In the genomic region with DNA sequence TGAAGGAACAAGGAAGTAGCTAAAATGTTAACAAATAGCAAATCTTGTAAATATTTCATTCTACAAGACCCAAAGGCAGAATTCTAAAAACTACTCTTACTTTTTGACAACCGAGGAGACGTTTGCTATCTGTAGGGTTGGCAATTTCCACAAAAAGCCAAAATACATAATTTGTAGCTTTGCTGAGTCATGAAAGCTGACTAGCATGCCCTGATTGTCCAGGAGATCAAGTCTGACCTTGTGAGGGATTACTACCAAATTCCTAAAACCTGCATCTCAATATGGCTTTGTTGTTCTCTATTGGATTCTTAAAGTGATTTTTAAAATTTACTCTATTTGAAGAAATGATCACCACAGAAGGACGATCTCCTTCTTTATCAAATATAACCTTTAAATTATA, we compare ENCODE assay signal across 11 cellular contexts. TPM values are rescaled to one million over a fixed set of nuclear protein-coding genes. Genes with fewer than 3 reads are reported as not detected.
DNase-seq lines count a peak whose midpoint lies in the region; ATAC-seq, FAIRE-seq and TF ChIP-seq lines count a peak whose summit lies in the region.
"Had no signal": no experiment of that assay in that cellular context is flagged by ENCODE, and none has a peak within 500 bp of the region (broad histone marks: within the 10 kb centered on the region; RNA-seq: fewer than 3 reads in every experiment).

No MANE protein-coding gene starts in this region.

- H3K27ac ChIP-seq in CD8-positive, alpha-beta memory T cell (ENCODE audit: low read depth, low read length): no peak overlapping the region
- H3K27ac ChIP-seq in HUES64 (ENCODE audit: low read depth, low read length): peak overlapping the region; percentile 49
- no peak overlapping the region for H3K27ac ChIP-seq in K562 (ENCODE audit: extremely low read depth, low read depth, low read length)
- H3K27ac ChIP-seq: testis had no signal

- TF ChIP-seq EP300 in K562 (IDR thresholded peaks at IDR 0.05; ENCODE audit: low read length): no peak

- WGBS in HUES64: 90% methylated on average over 3 of the region's 3 CpGs
- 53% methylated on average over 3 of the region's 3 CpGs for WGBS in K562 (ENCODE audit: insufficient coverage, low coverage, missing lambda C conversion rate)

- peak; percentile 59 for FAIRE-seq in K562 (lab: Jason Lieb, UNC)

- in situ Hi-C loops in K562 (cut with MboI) (no loop called here), GM13977 (cut with MboI; ENCODE audit: low pct_unique_long_range_greater_than_20kb, low sequenced_read_pairs, unreplicated experiment) (no loop called here)

- H3K4me3 ChIP-seq in CD8-positive, alpha-beta memory T cell (ENCODE audit: low read length): no peak overlapping the region
- no peak overlapping the region for H3K4me3 ChIP-seq in HUES64 (ENCODE audit: low read length)
- no peak overlapping the region for H3K4me3 ChIP-seq in K562
- H3K4me3 ChIP-seq: testis had no signal

- TF ChIP-seq POLR2A in K562 (conservative IDR thresholded peaks at IDR 0.05): no peak

- no peaks in the 10 kb centered on the region for H4K20me1 ChIP-seq in K562 (replicated peaks; ENCODE audit: control insufficient read depth, insufficient read depth, low read length)

- no TSS peak for BruUV-seq in K562 (replicated peaks; lab: Mats Ljungman, UMichigan)

- POLR2A ChIA-PET in CD8-positive, alpha-beta memory T cell (lab: Charles Lee): interaction anchor here (0.6 to 2.4 kb wide), 2 partner anchors 11 to 14 kb away, joined by 6 to 12 read pairs; a partner anchor contains a TSS
- POLR2A ChIA-PET in K562 (lab: Yijun Ruan, JAX): interaction anchor here (0.6 to 3.5 kb wide), 4 partner anchors 11 to 36 kb away, joined by 3 to 14 read pairs (median 4); a partner anchor contains a TSS

- no peaks in the 10 kb centered on the region for H3K27me3 ChIP-seq in CD8-positive, alpha-beta memory T cell (ENCODE audit: insufficient read depth, low read length, poor library complexity, severe bottlenecking)
- H3K27me3 ChIP-seq in HUES64 (ENCODE audit: insufficient read depth, low read length) (no peaks in the 10 kb centered on the region), K562 (ENCODE audit: control insufficient read depth in 2 of 2, insufficient read depth in 2 of 2, low read length in 2 of 2) (no peaks in the 10 kb centered on the region)
- H3K27me3 ChIP-seq: testis had no signal

- peaks cover 12% of the 10 kb centered on the region; the same call in 2 of the 3 replicates for H3K79me2 ChIP-seq in K562 (ENCODE audit: control insufficient read depth, insufficient read depth, low read length)

- H3K36me3 ChIP-seq in CD8-positive, alpha-beta memory T cell (ENCODE audit: insufficient read depth, low read length): peaks cover 78% of the 10 kb centered on the region
- H3K36me3 ChIP-seq in HUES64 (ENCODE audit: insufficient read depth, low read length) (peaks cover 98% of the 10 kb centered on the region), K562 (ENCODE audit: control insufficient read depth, insufficient read depth, low read length) (peaks cover 90% of the 10 kb centered on the region)

- no peak for TF ChIP-seq RAD21 in K562 (CRISPR knock-in tag; conservative IDR thresholded peaks at IDR 0.05 in 1 of 2, IDR thresholded peaks at IDR 0.05 in 1 of 2)

- no peaks in the 10 kb centered on the region for H3K9me1 ChIP-seq in K562 (ENCODE audit: control insufficient read depth, insufficient read depth, low read length)

- H3K4me2 ChIP-seq in K562 (ENCODE audit: insufficient read depth, low read length): no peak overlapping the region

- no peak for ATAC-seq in K562

- no peaks in the 10 kb centered on the region for H3K9me3 Mint-ChIP-seq in CD8-positive, alpha-beta memory T cell
- H3K9me3 Mint-ChIP-seq in nephron progenitor cell: no peaks in the 10 kb centered on the region
- H3K9me3 Mint-ChIP-seq in mesothelial cell of epicardium: no peaks in the 10 kb centered on the region

- intact Hi-C loops in K562 (cut with micrococcal nuclease): no loop called here

- CTCF ChIA-PET in CD8-positive, alpha-beta memory T cell (lab: Charles Lee): interaction anchor here (0.7 to 2.1 kb wide), 6 partner anchors 11 to 1202 kb away, joined by 3 to 8 read pairs (median 4); a partner anchor contains a TSS
- CTCF ChIA-PET in K562 (lab: Yijun Ruan, JAX; ENCODE audit: low intra/inter-chr PET ratio): interaction anchor here (0.5 kb wide), 1 partner anchor 13 kb away, joined by 4 read pairs; no protein-coding TSS in a partner anchor

- peaks cover 43 to 57% (median 47%) of the 10 kb centered on the region in 3 donors for H3K4me1 Mint-ChIP-seq in CD8-positive, alpha-beta memory T cell
- H3K4me1 Mint-ChIP-seq in nephron progenitor cell (no peaks in the 10 kb centered on the region), mesothelial cell of epicardium (no peaks in the 10 kb centered on the region)

- H2AFZ ChIP-seq in K562 (ENCODE audit: low read depth, low read length): no peak overlapping the region

- DNase-seq in CD8-positive, alpha-beta memory T cell: no peak
- DNase-seq in K562 (ENCODE audit: extremely low read depth in 1 of 4, low spot score in 3 of 4) (peak in 1 of 4 experiments; percentile 27), nephron progenitor cell (no peak), mesothelial cell of epicardium (ENCODE audit: low spot score in 2 of 2, unreplicated experiment in 2 of 2) (no peak), T-helper 9 cell (no peak), GM13977 (ENCODE audit: low spot score) (no peak)
- DNase-seq: NCI-H2081 treated with DMSO at 0.1 percent for 48 hours; NK-92 treated with Interleukin-12 subunit alpha and Interleukin-12 subunit beta, amount 100 ng/mL, for 24 hours; right cardiac atrium; testis had no signal

- no peaks in the 10 kb centered on the region for H3K27me3 Mint-ChIP-seq in CD8-positive, alpha-beta memory T cell
- no peaks in the 10 kb centered on the region for H3K27me3 Mint-ChIP-seq in nephron progenitor cell (ENCODE audit: low read depth, poor library complexity)
- no peaks in the 10 kb centered on the region for H3K27me3 Mint-ChIP-seq in mesothelial cell of epicardium (ENCODE audit: low read depth)

- peaks cover 6 to 93% (median 28%) of the 10 kb centered on the region in 3 donors for H3K36me3 Mint-ChIP-seq in CD8-positive, alpha-beta memory T cell
- H3K36me3 Mint-ChIP-seq in nephron progenitor cell (ENCODE audit: low read depth) (peaks cover 79% of the 10 kb centered on the region), mesothelial cell of epicardium (peaks cover 42% of the 10 kb centered on the region)

- H3K4me3 Mint-ChIP-seq in CD8-positive, alpha-beta memory T cell: peak overlapping the region in 1 of 7 donors; percentile 53
- H3K4me3 Mint-ChIP-seq in nephron progenitor cell (no peak overlapping the region), mesothelial cell of epicardium (no peak overlapping the region)

- H3K27ac Mint-ChIP-seq in CD8-positive, alpha-beta memory T cell: peak overlapping the region in 7 of 8 donors; percentile 80 to 95 (median 91)
- H3K27ac Mint-ChIP-seq in nephron progenitor cell (peak overlapping the region; percentile 4), mesothelial cell of epicardium (no peak overlapping the region)

- TF ChIP-seq CTCF in K562 (IDR thresholded peaks at IDR 0.05 in 2 of 3, conservative IDR thresholded peaks at IDR 0.05 in 1 of 3; ENCODE audit: insufficient read depth in 2 of 3, low read depth in 1 of 3, low read length in 3 of 3) (no peak), nephron progenitor cell (IDR thresholded peaks at IDR 0.05) (no peak), mesothelial cell of epicardium (IDR thresholded peaks at IDR 0.05; ENCODE audit: unreplicated experiment) (no peak), GM13977 (IDR thresholded peaks at IDR 0.05; ENCODE audit: extremely low read depth, insufficient read depth, missing control alignments) (no peak)

- H3K9ac ChIP-seq in HUES64 (ENCODE audit: low read depth, low read length) (peak overlapping the region; percentile 19; the same call in 1 of the 2 replicates), K562 (ENCODE audit: insufficient read depth in 1 of 2, low read depth in 2 of 2, low read length in 2 of 2) (no peak overlapping the region)

- H3K4me1 ChIP-seq in CD8-positive, alpha-beta memory T cell (ENCODE audit: insufficient read depth, low read length): peaks cover 6% of the 10 kb centered on the region
- H3K4me1 ChIP-seq in HUES64 (ENCODE audit: insufficient read depth, low read length) (peaks cover 18% of the 10 kb centered on the region; the same call in 1 of the 2 replicates), K562 (replicated peaks in 1 of 2; ENCODE audit: control insufficient read depth in 2 of 2, insufficient read depth in 2 of 2, low read length in 2 of 2) (no peaks in the 10 kb centered on the region)
- H3K4me1 ChIP-seq: testis had no signal

- no peaks in the 10 kb centered on the region for H3K9me3 ChIP-seq in CD8-positive, alpha-beta memory T cell (ENCODE audit: low read length)
- H3K9me3 ChIP-seq in HUES64 (ENCODE audit: insufficient read depth, low read depth, low read length): no peaks in the 10 kb centered on the region
- no peaks in the 10 kb centered on the region for H3K9me3 ChIP-seq in K562 (replicated peaks; ENCODE audit: control insufficient read depth, insufficient read depth, low read depth, low read length)
- H3K9me3 ChIP-seq: testis had no signal

RNA-seq across cellular contexts. Expression of a gene that starts 10.8 kb away (rescaled TPM):
- total RNA-seq in CD8-positive, alpha-beta memory T cell: 10 to 100 TPM; 89.8 to 90.3 TPM
- 90.6 TPM for polyA plus RNA-seq in CD8-positive, alpha-beta memory T cell
- 64.3 TPM for polyA plus RNA-seq in HUES64 (2013, experiment 1 of 2)
- polyA plus RNA-seq in HUES64 (2013, experiment 2 of 2): 61.4 TPM
- 34.0 and 48.2 TPM in 2 replicates for total RNA-seq in K562 (2011; cell fraction: chromatin; rRNA removed; ENCODE audit: low replicate concordance)
- total RNA-seq in K562 (2011; cell fraction: nucleolus; rRNA removed): 21.2 TPM in 2 replicates
- total RNA-seq in K562 (2011; cell fraction: nucleoplasm; rRNA removed): 38.9 and 53.0 TPM in 2 replicates
- total RNA-seq in K562 (2014; rRNA removed) (55.4 and 55.9 TPM in 2 replicates), K562 (2014; rRNA removed; fragmentation: Illumina TruSeq; extraction: Trizol) (75.9 and 89.6 TPM in 2 replicates), K562 (2015; rRNA removed; fragmentation: Illumina TruSeq; extraction: Trizol) (72.4 and 75.0 TPM in 2 replicates), K562 (2021) (63.0 and 68.8 TPM in 2 replicates), mesothelial cell of epicardium (65.9 to 68.5 TPM (median 66.9 TPM) in 3 replicates)
- polyA plus RNA-seq in K562 (2011; rRNA removed) (12.8 and 24.1 TPM in 2 replicates), K562 (2014; fragmentation: Illumina TruSeq; extraction: Trizol) (48.1 and 50.7 TPM in 2 replicates), K562 (2014; fragmentation: Nextera tagmentation; extraction: Ambion mirVana) (10 to 100 TPM; 31.6 to 38.2 TPM), K562 (2014; rRNA removed) (29.2 and 30.4 TPM in 2 replicates)
- 3.5 and 6.3 TPM in 2 replicates for polyA plus RNA-seq in K562 (2011; cell fraction: cytosol; rRNA removed)
- polyA plus RNA-seq in K562 (2011; cell fraction: nucleus; rRNA removed): 9.1 and 12.8 TPM in 2 replicates
- polyA plus RNA-seq in K562 (2012): 31.8 and 47.2 TPM in 2 replicates
- polyA minus RNA-seq in K562 (2011; rRNA and poly(A)+ RNA removed): 56.8 and 74.4 TPM in 2 replicates
- polyA minus RNA-seq in K562 (2011; cell fraction: cytosol; rRNA and poly(A)+ RNA removed): 23.4 and 30.2 TPM in 2 replicates
- 12.9 and 25.8 TPM in 2 replicates for polyA minus RNA-seq in K562 (2011; cell fraction: nucleus; rRNA and poly(A)+ RNA removed)
